Comparison of ENCODE assay signal across 10 cellular contexts in the genomic region with DNA sequence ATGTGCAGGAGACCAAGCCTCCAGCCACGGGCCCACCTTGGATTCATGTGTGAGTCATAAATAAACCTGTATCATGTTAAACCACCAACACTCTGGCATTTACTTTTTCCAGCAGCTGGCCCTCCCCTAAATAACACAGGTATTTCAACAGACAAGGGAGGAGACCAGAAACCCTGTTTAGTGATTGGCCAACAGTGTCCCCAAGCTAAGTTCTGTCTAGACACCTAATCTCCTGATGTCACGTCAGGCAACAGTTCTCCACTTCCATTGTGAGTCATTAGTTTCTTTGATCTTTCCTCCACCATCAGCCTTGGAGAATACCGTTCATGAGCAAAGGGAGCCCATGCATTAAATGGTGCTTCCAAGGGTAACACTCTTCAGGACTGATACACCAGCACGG.
"Had no signal": no experiment of that assay in that cellular context is flagged by ENCODE, and none has a peak within 500 bp of the region (broad histone marks: within the 10 kb centered on the region; RNA-seq: fewer than 3 reads in every experiment).

No MANE protein-coding gene starts in this region.

- H3K27ac ChIP-seq: GM23248 had no signal

- H3K4me3 ChIP-seq: GM23248, HAP-1, K562 had no signal

- H3K36me3 ChIP-seq: HAP-1 had no signal

- H3K9ac ChIP-seq: GM23248 had no signal

- DNase-seq: GM23248, GOT3, H7, HFFc6, IMR-90, KG1 had no signal

- H3K4me1 ChIP-seq: HAP-1 had no signal

- H3K27ac Mint-ChIP-seq: HFFc6 had no signal

- H2AFZ ChIP-seq: GM23248 had no signal

- FAIRE-seq: HTR-8/SVneo, K562 had no signal

- H3K9me3 ChIP-seq: HAP-1 had no signal

- ATAC-seq: HCT116, K562 had no signal

- H3K4me3 Mint-ChIP-seq: HFFc6 had no signal
